18 cellular contexts compared by ENCODE assay signal in the genomic region with DNA sequence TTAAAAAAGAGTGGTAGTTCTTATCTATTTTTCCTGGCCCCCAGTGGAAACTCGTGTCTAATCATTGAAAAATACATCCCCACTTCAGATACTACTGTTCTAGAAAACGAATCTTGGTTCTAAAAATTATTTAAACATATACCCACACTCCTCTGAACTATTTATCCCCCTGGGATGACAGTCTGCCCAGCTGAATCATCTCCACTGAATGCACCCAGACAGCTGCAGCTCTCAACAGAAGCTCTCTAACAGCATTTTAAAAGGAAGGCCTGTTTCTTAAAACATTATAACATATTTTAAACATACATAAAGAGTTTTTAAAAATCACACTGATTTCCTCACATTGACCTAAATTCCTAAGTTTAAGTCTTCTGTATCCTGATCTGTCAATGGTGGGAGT.
"Had no signal": no experiment of that assay in that cellular context is flagged by ENCODE, and none has a peak within 500 bp of the region (broad histone marks: within the 10 kb centered on the region; RNA-seq: fewer than 3 reads in every experiment).

No MANE protein-coding gene starts in this region.

- H3K9ac ChIP-seq: parathyroid adenoma had no signal

- H2AFZ ChIP-seq: parathyroid adenoma had no signal

- H3K36me3 Mint-ChIP-seq: activated naive CD8-positive, alpha-beta T cell treated with anti-CD3 and anti-CD28 coated beads for 36 hours; naive thymus-derived CD4-positive, alpha-beta T cell; WTC11 had no signal

- H3K36me3 ChIP-seq: cardiac muscle cell, left ventricle myocardium inferior, neutrophil, upper lobe of right lung had no signal

- H3K27me3 Mint-ChIP-seq: activated CD4-positive, alpha-beta T cell treated with anti-CD3 and anti-CD28 coated beads for 36 hours; activated naive CD8-positive, alpha-beta T cell treated with anti-CD3 and anti-CD28 coated beads for 36 hours had no signal

- H3K9me3 Mint-ChIP-seq: activated naive CD8-positive, alpha-beta T cell treated with anti-CD3 and anti-CD28 coated beads for 36 hours had no signal

- H3K4me3 ChIP-seq: cardiac muscle cell, left ventricle myocardium inferior, upper lobe of right lung had no signal

- H3K27me3 ChIP-seq: cardiac muscle cell, neutrophil, upper lobe of right lung had no signal

- H3K27ac ChIP-seq: cardiac muscle cell, left ventricle myocardium inferior, neutrophil, parathyroid adenoma, upper lobe of right lung had no signal

- H3K4me1 Mint-ChIP-seq: activated CD4-positive, alpha-beta T cell treated with anti-CD3 and anti-CD28 coated beads for 36 hours; activated naive CD8-positive, alpha-beta T cell treated with anti-CD3 and anti-CD28 coated beads for 36 hours; naive thymus-derived CD4-positive, alpha-beta T cell; WTC11 had no signal

- H3K4me3 Mint-ChIP-seq: activated CD4-positive, alpha-beta T cell treated with anti-CD3 and anti-CD28 coated beads for 36 hours; activated naive CD8-positive, alpha-beta T cell treated with anti-CD3 and anti-CD28 coated beads for 36 hours; naive thymus-derived CD4-positive, alpha-beta T cell; WTC11 had no signal

- H3K9me3 ChIP-seq: upper lobe of right lung had no signal

- H3K4me1 ChIP-seq: left ventricle myocardium inferior, parathyroid adenoma, upper lobe of right lung had no signal

- DNase-seq: activated CD4-positive, alpha-beta T cell treated with anti-CD3 and anti-CD28 coated beads for 36 hours; activated CD4-positive, alpha-beta T cell treated with anti-CD3 and anti-CD28 coated beads, Interleukin-2, amount 50 U/mL, for 48 hours; activated naive CD8-positive, alpha-beta T cell treated with anti-CD3 and anti-CD28 coated beads for 36 hours; amniotic stem cell; erythroblast; kidney; left ventricle myocardium inferior; mammary epithelial cell; naive thymus-derived CD4-positive, alpha-beta T cell; stimulated activated CD4-positive, alpha-beta T cell treated with anti-CD3 and anti-CD28 coated beads, Interleukin-1b, Interleukin-23, amount 100 ng/mL, for 48 hours; stimulated activated CD8-positive, alpha-beta memory T cell treated with anti-CD3 and anti-CD28 coated beads, Interleukin-4, amount 100 ng/mL, for 48 hours; stimulated activated naive CD4-positive, alpha-beta T cell; SW 1271; upper lobe of right lung had no signal

- H3K27ac Mint-ChIP-seq: activated CD4-positive, alpha-beta T cell treated with anti-CD3 and anti-CD28 coated beads for 36 hours; activated naive CD8-positive, alpha-beta T cell treated with anti-CD3 and anti-CD28 coated beads for 36 hours; naive thymus-derived CD4-positive, alpha-beta T cell; WTC11 had no signal

- H3K79me2 ChIP-seq: parathyroid adenoma had no signal
